ENCODE assay signal across 30 cellular contexts in the genomic region with DNA sequence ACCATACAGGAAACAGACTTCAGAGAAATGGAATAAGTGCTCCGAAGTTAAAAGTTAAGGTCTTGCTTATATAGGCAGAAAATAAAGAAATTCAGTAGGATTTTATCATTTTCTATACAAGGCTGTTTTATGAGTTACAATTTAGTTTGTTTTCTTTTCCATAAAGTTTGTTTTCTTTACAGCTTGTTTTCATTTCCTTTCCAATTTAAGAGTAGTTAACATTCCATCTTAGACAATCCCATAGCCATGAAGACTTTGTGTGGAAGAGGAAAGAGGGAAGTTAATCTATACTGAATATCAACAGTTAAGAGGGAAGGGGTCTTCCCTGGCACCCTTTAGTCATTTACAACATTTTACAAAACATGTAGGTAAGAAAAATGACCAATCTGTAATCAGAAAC. TPM values are rescaled to one million over a fixed set of nuclear protein-coding genes. Genes with fewer than 3 reads are reported as not detected.
"Had no signal": no experiment of that assay in that cellular context is flagged by ENCODE, and none has a peak within 500 bp of the region (broad histone marks: within the 10 kb centered on the region; RNA-seq: fewer than 3 reads in every experiment).

No MANE protein-coding gene starts in this region.

- H3K9me3 ChIP-seq: adrenal gland, ascending aorta, body of pancreas, breast epithelium had no signal

- H3K4me1 ChIP-seq: adrenal gland, ascending aorta, body of pancreas, breast epithelium had no signal

- H3K27ac ChIP-seq: adrenal gland, ascending aorta, body of pancreas, brain microvascular endothelial cell, breast epithelium, cardiac muscle cell had no signal

- H3K27me3 ChIP-seq: adrenal gland, ascending aorta, body of pancreas, brain microvascular endothelial cell, breast epithelium had no signal

- H3K4me3 ChIP-seq: adrenal gland, ascending aorta, body of pancreas, breast epithelium, cardiac muscle cell had no signal

- H3K36me3 ChIP-seq: adrenal gland, ascending aorta, brain microvascular endothelial cell, breast epithelium, cardiac muscle cell had no signal

- DNase-seq: activated effector memory CD4-positive, alpha-beta T cell treated with Interleukin-2 at 50 U/mL for 16 hours; activated gamma-delta T cell; activated gamma-delta T cell treated with Interleukin-2 at 50 U/mL for 16 hours; activated naive CD4-positive, alpha-beta T cell; activated naive CD4-positive, alpha-beta T cell treated with anti-CD3 and anti-CD28 coated beads for 36 hours; activated naive CD4-positive, alpha-beta T cell treated with anti-CD3 and anti-CD28 coated beads, Interleukin-2, amount 10 ng/mL, durations not matched to agents 7 days and 5 days; activated naive CD4-positive, alpha-beta T cell treated with anti-CD3 and anti-CD28 coated beads, Interleukin-2, amount 50 U/mL, for 16 hours; activated naive CD4-positive, alpha-beta T cell treated with Interleukin-2 at 50 U/mL for 16 hours; activated naive CD8-positive, alpha-beta T cell treated with anti-CD3 and anti-CD28 coated beads for 36 hours; activated naive CD8-positive, alpha-beta T cell treated with anti-CD3 and anti-CD28 coated beads, Interleukin-2, amount 10 ng/mL, durations not matched to agents 7 days and 5 days; activated naive CD8-positive, alpha-beta T cell treated with anti-CD3 and anti-CD28 coated beads, Interleukin-2, amount 50 U/mL, for 24 hours; activated T-cell treated with anti-CD3 and anti-CD28 coated beads, Interleukin-2, amount 50 U/mL, for 1 hour; activated T-cell treated with anti-CD3 and anti-CD28 coated beads, Interleukin-2, amount 50 U/mL, for 24 hours; activated T-cell treated with anti-CD3 and anti-CD28 coated beads, Interleukin-2, amount 50 U/mL, for 4 hours; activated T-cell treated with anti-CD3 and anti-CD28 coated beads, Interleukin-2, amount 50 U/mL, for 48 hours; activated T-cell treated with anti-CD3 and anti-CD28 coated beads, Interleukin-2, amount 50 U/mL, for 72 hours; amniotic stem cell; amygdala; anterior cingulate cortex; brain microvascular endothelial cell; caudate nucleus; central memory CD4-positive, alpha-beta T cell; cerebellar nuclear complex had no signal

- ATAC-seq: activated naive CD4-positive, alpha-beta T cell treated with anti-CD3 and anti-CD28 coated beads, Interleukin-2, amount 50 U/mL, for 72 hours; activated naive CD8-positive, alpha-beta T cell treated with anti-CD3 and anti-CD28 coated beads, Interleukin-2, amount 50 U/mL, for 24 hours; activated T-cell treated with anti-CD3 and anti-CD28 coated beads, Interleukin-2, amount 50 U/mL, for 4 hours; activated T-cell treated with anti-CD3 and anti-CD28 coated beads, Interleukin-2, amount 50 U/mL, for 72 hours; activated T-helper 17 cell treated with anti-CD3 and anti-CD28 coated beads, Interleukin-2, amount 50 U/mL, for 72 hours; body of pancreas had no signal

RNA-seq across cellular contexts. Expression of a gene that starts 26.5 kb away (rescaled TPM):
- total RNA-seq: ascending aorta had no signal
